ENCODE assay signal across 8 cellular contexts in genomic region chr7:99143853-99144672, GRCh38. TPM values are rescaled to one million over a fixed set of nuclear protein-coding genes. Genes with fewer than 3 reads are reported as not detected.
DNase-seq lines count a peak whose midpoint lies in the region; ATAC-seq and TF ChIP-seq lines count a peak whose summit lies in the region.

Gene SMURF1 (minus strand): TSS chr7:99144108. CDS start chr7:99143780, 328 bp downstream.

- ATAC-seq in HG03066 (IDR thresholded peaks at IDR 0.05; ENCODE audit: low read depth, unreplicated experiment) (peak; percentile 73), memory B cell (ENCODE audit: low read depth) (peak; percentile 71)
- ATAC-seq in activated CD8-positive, alpha-beta T cell treated with anti-CD3 and anti-CD28 coated beads, Interleukin-2, amount 10 ng/mL, durations not matched to agents 7 days and 5 days, result peak; percentile 57

- TF ChIP-seq POLR2A in GM18526 (IDR thresholded peaks at IDR 0.05; ENCODE audit: extremely low read depth, insufficient read length), result peak; percentile 91

- peaks cover 4% of the 10 kb centered on the region for H3K27me3 Mint-ChIP-seq in activated CD8-positive, alpha-beta T cell treated with anti-CD3 and anti-CD28 coated beads, Interleukin-2, amount 10 ng/mL, durations not matched to agents 7 days and 5 days (ENCODE audit: low read depth)
- H3K27me3 Mint-ChIP-seq in memory B cell, result peaks cover 5% of the 10 kb centered on the region

- CTCF ChIA-PET in AG04450 (lab: Charles Lee), result interaction anchor here (1.0 kb wide), 1 partner anchor 169 kb away, joined by 5 read pairs; no protein-coding TSS in a partner anchor
- CTCF ChIA-PET in activated CD8-positive, alpha-beta T cell treated with anti-CD3 and anti-CD28 coated beads, Interleukin-2, amount 10 ng/mL, durations not matched to agents 7 days and 5 days (lab: Charles Lee), result no interaction called here

- H3K4me3 Mint-ChIP-seq in activated CD8-positive, alpha-beta T cell treated with anti-CD3 and anti-CD28 coated beads, Interleukin-2, amount 10 ng/mL, durations not matched to agents 7 days and 5 days, result peak within 1 kb of the TSS; percentile 89
- peak within 1 kb of the TSS; percentile 95 for H3K4me3 Mint-ChIP-seq in memory B cell

- H3K4me1 ChIP-seq in effector memory CD4-positive, alpha-beta T cell (ENCODE audit: control insufficient read depth, insufficient read depth, low read length, poor library complexity, severe bottlenecking), result peaks cover 4% of the 10 kb centered on the region

- H3K36me3 Mint-ChIP-seq in activated CD8-positive, alpha-beta T cell treated with anti-CD3 and anti-CD28 coated beads, Interleukin-2, amount 10 ng/mL, durations not matched to agents 7 days and 5 days (ENCODE audit: low read depth), result peaks cover 11% of the 10 kb centered on the region
- H3K36me3 Mint-ChIP-seq in memory B cell, result peaks cover 9% of the 10 kb centered on the region

- H3K27ac ChIP-seq in AG04450 (ENCODE audit: low read depth, low read length), result peak within 1 kb of the TSS; percentile 62
- peak within 1 kb of the TSS; percentile 83 for H3K27ac ChIP-seq in effector memory CD4-positive, alpha-beta T cell (ENCODE audit: insufficient read depth, low read length, poor library complexity, severe bottlenecking)

- peak within 1 kb of the TSS; percentile 83 for H3K27ac Mint-ChIP-seq in activated CD8-positive, alpha-beta T cell treated with anti-CD3 and anti-CD28 coated beads, Interleukin-2, amount 10 ng/mL, durations not matched to agents 7 days and 5 days
- peak within 1 kb of the TSS; percentile 83 for H3K27ac Mint-ChIP-seq in memory B cell

- no peaks in the 10 kb centered on the region for H3K9me3 Mint-ChIP-seq in activated CD8-positive, alpha-beta T cell treated with anti-CD3 and anti-CD28 coated beads, Interleukin-2, amount 10 ng/mL, durations not matched to agents 7 days and 5 days (ENCODE audit: insufficient read depth)
- H3K9me3 Mint-ChIP-seq in memory B cell, result peaks cover 3% of the 10 kb centered on the region

- peaks cover 29% of the 10 kb centered on the region for H3K4me1 Mint-ChIP-seq in activated CD8-positive, alpha-beta T cell treated with anti-CD3 and anti-CD28 coated beads, Interleukin-2, amount 10 ng/mL, durations not matched to agents 7 days and 5 days (ENCODE audit: low read depth)
- peaks cover 27% of the 10 kb centered on the region for H3K4me1 Mint-ChIP-seq in memory B cell

- DNase-seq in AG04450 (ENCODE audit: low read depth, low spot score) (no peak), NCI-H510A treated with DMSO at 0.1 percent for 48 hours (lab: John Stamatoyannopoulos, UW) (peak; percentile 57), memory B cell (ENCODE audit: low spot score in 2 of 2) (peak; percentile 69 to 86)
- peak; percentile 75 for DNase-seq in activated CD8-positive, alpha-beta T cell treated with anti-CD3 and anti-CD28 coated beads, Interleukin-2, amount 10 ng/mL, durations not matched to agents 7 days and 5 days
- peak; percentile 52 to 57 (median 56) for DNase-seq in effector memory CD4-positive, alpha-beta T cell
- peak; percentile 32 to 51 (median 40) for DNase-seq in stimulated activated CD4-positive, alpha-beta T cell treated with anti-CD3 and anti-CD28 coated beads, TNF-alpha, amount 100 ng/mL, for 48 hours (ENCODE audit: low read depth in 3 of 3)

- no peak for TF ChIP-seq CTCF in AG04450 (IDR thresholded peaks at IDR 0.05; ENCODE audit: low read depth, low read length)

- H3K4me3 ChIP-seq in AG04450 (ENCODE audit: low read depth, low read length), result peak within 1 kb of the TSS; percentile 75
- H3K4me3 ChIP-seq in effector memory CD4-positive, alpha-beta T cell (ENCODE audit: insufficient read depth, low read depth, low read length, poor library complexity, severe bottlenecking), result peak within 1 kb of the TSS; percentile 87

- POLR2A ChIA-PET in AG04450 (lab: Yijun Ruan, JAX), result interaction anchor here (0.8 to 1.0 kb wide), 2 partner anchors 81 to 90 kb away, joined by 3 read pairs; no protein-coding TSS in a partner anchor
- POLR2A ChIA-PET in activated CD8-positive, alpha-beta T cell treated with anti-CD3 and anti-CD28 coated beads, Interleukin-2, amount 10 ng/mL, durations not matched to agents 7 days and 5 days (lab: Charles Lee), result interaction anchor here (1.2 kb wide), 2 partner anchors 20 to 176 kb away, joined by 4 to 5 read pairs; no protein-coding TSS in a partner anchor

- no peaks in the 10 kb centered on the region for H3K27me3 ChIP-seq in AG04450 (ENCODE audit: control insufficient read depth, insufficient read depth, low read length)
- H3K27me3 ChIP-seq in effector memory CD4-positive, alpha-beta T cell (replicated peaks; ENCODE audit: control insufficient read depth, insufficient read depth, low read length, poor library complexity, severe bottlenecking), result no peaks in the 10 kb centered on the region

- H3K36me3 ChIP-seq in effector memory CD4-positive, alpha-beta T cell (ENCODE audit: control insufficient read depth, insufficient read depth, low read length), result no peaks in the 10 kb centered on the region

- no peaks in the 10 kb centered on the region for H3K9me3 ChIP-seq in AG04450 (ENCODE audit: control insufficient read depth, insufficient read depth, low read length)
- no peaks in the 10 kb centered on the region for H3K9me3 ChIP-seq in effector memory CD4-positive, alpha-beta T cell (ENCODE audit: control insufficient read depth, low read length)

RNA-seq across cellular contexts. Expression of gene SMURF1, which starts in this region (rescaled TPM):
- 16.6 and 17.1 TPM in 2 replicates for polyA plus RNA-seq in AG04450 (2011; rRNA removed)
- 19.0 and 22.6 TPM in 2 replicates for polyA minus RNA-seq in AG04450 (2011; rRNA and poly(A)+ RNA removed)
- total RNA-seq in activated CD8-positive, alpha-beta T cell treated with anti-CD3 and anti-CD28 coated beads, Interleukin-2, amount 10 ng/mL, durations not matched to agents 7 days and 5 days, result 10 to 100 TPM; 10.3 to 10.4 TPM
